Comparison of ENCODE assay signal across 24 cellular contexts in genomic region chr1:14019461-14019860, GRCh38.
"Had no signal": no experiment of that assay in that cellular context is flagged by ENCODE, and none has a peak within 500 bp of the region (broad histone marks: within the 10 kb centered on the region; RNA-seq: fewer than 3 reads in every experiment).

No MANE protein-coding gene starts in this region.

- H3K9me3 Mint-ChIP-seq: dendritic cell treated with granulocyte-macrophage colony-stimulating factor and Interleukin-4, amounts not matched to agents 40 ng/mL and 50 ng/mL, for 4 days had no signal

- H3K4me3 ChIP-seq: colonic mucosa, coronary artery, dorsolateral prefrontal cortex, esophagus muscularis mucosa, esophagus squamous epithelium, gastrocnemius medialis, gastroesophageal sphincter, heart left ventricle, heart right ventricle had no signal

- H3K4me3 Mint-ChIP-seq: dendritic cell treated with granulocyte-macrophage colony-stimulating factor and Interleukin-4, amounts not matched to agents 40 ng/mL and 50 ng/mL, for 4 days; effector memory CD8-positive, alpha-beta T cell; endodermal cell had no signal

- H3K27me3 ChIP-seq: colonic mucosa, dorsolateral prefrontal cortex, gastrocnemius medialis had no signal

- DNase-seq: colonic mucosa; cortex of kidney; dermis blood vessel endothelial cell; dorsolateral prefrontal cortex; effector CD4-positive, alpha-beta T cell; effector CD8-positive, alpha-beta T cell; effector memory CD4-positive, alpha-beta T cell; effector memory CD8-positive, alpha-beta T cell; endodermal cell; erythroblast; esophagus squamous epithelium; foreskin fibroblast; foreskin keratinocyte; foreskin melanocyte; gastrocnemius medialis; glutamatergic neuron; head of caudate nucleus; heart left ventricle; heart right ventricle had no signal

- H3K4me1 ChIP-seq: colonic mucosa, esophagus muscularis mucosa, gastrocnemius medialis, gastroesophageal sphincter, heart left ventricle, heart right ventricle had no signal

- H3K27ac ChIP-seq: colonic mucosa, coronary artery, dorsolateral prefrontal cortex, epithelial cell of prostate, esophagus muscularis mucosa, esophagus squamous epithelium, foreskin keratinocyte, gastrocnemius medialis, gastroesophageal sphincter, heart left ventricle, heart right ventricle had no signal

- H3K36me3 ChIP-seq: colonic mucosa, esophagus muscularis mucosa, esophagus squamous epithelium, gastrocnemius medialis, gastroesophageal sphincter, heart left ventricle, heart right ventricle had no signal

- H3K9me3 ChIP-seq: colonic mucosa, esophagus muscularis mucosa, esophagus squamous epithelium, gastrocnemius medialis, gastroesophageal sphincter, heart left ventricle, heart right ventricle had no signal

- H3K27ac Mint-ChIP-seq: dendritic cell treated with granulocyte-macrophage colony-stimulating factor and Interleukin-4, amounts not matched to agents 40 ng/mL and 50 ng/mL, for 4 days; effector memory CD8-positive, alpha-beta T cell; endodermal cell had no signal
